Comparison of ENCODE assay signal across 8 cellular contexts in genomic region chr4:8409271-8410065, GRCh38. TPM values are rescaled to one million over a fixed set of nuclear protein-coding genes. Genes with fewer than 3 reads are reported as not detected.
DNase-seq lines count a peak whose midpoint lies in the region; ATAC-seq and TF ChIP-seq lines count a peak whose summit lies in the region.

No MANE protein-coding gene starts in this region.

- peak; percentile 89 for ATAC-seq in naive thymus-derived CD4-positive, alpha-beta T cell
- ATAC-seq in GM19395 (IDR thresholded peaks at IDR 0.05; ENCODE audit: unreplicated experiment) (no peak), HG03045 (IDR thresholded peaks at IDR 0.05; ENCODE audit: unreplicated experiment) (no peak)

- H4K20me1 ChIP-seq in BLaER1 treated with 17β-estradiol and CSF1 and Interleukin-3, amounts not matched to agents 10 nM and 100 nM = peaks cover 0 to 60% (median 20%) of the 10 kb centered on the region in 11 experiments; a peak in 13 of 22 replicates

- H3K36me3 Mint-ChIP-seq in naive thymus-derived CD4-positive, alpha-beta T cell = peaks cover 9 to 53% (median 15%) of the 10 kb centered on the region in 5 donors
- peaks cover 37% of the 10 kb centered on the region for H3K36me3 Mint-ChIP-seq in chondrocyte (ENCODE audit: low read depth)

- H3K9me3 ChIP-seq in BLaER1 treated with 17β-estradiol and CSF1 and Interleukin-3, amounts not matched to agents 10 nM and 100 nM (replicated peaks in 1 of 11) = peaks cover 7 to 19% (median 16%) of the 10 kb centered on the region in 11 experiments; a peak in 20 of 22 replicates
- no peaks in the 10 kb centered on the region for H3K9me3 ChIP-seq in naive thymus-derived CD4-positive, alpha-beta T cell (ENCODE audit: control insufficient read depth in 2 of 3, low read length in 3 of 3)

- POLR2A ChIA-PET in naive thymus-derived CD4-positive, alpha-beta T cell (lab: Charles Lee) = no interaction called here

- intact Hi-C loops in naive thymus-derived CD4-positive, alpha-beta T cell (cut with micrococcal nuclease) = no loop called here

- no peak overlapping the region for H3K9ac ChIP-seq in BLaER1 treated with 17β-estradiol and CSF1 and Interleukin-3, amounts not matched to agents 10 nM and 100 nM

- no peak overlapping the region for H3K27ac ChIP-seq in BLaER1 treated with 17β-estradiol and CSF1 and Interleukin-3, amounts not matched to agents 10 nM and 100 nM
- H3K27ac ChIP-seq in naive thymus-derived CD4-positive, alpha-beta T cell (ENCODE audit: low read depth, low read length) = no peak overlapping the region

- CTCF ChIA-PET in naive thymus-derived CD4-positive, alpha-beta T cell (lab: Charles Lee) = interaction anchor here (1.1 to 1.4 kb wide), 2 partner anchors 167 to 233 kb away, joined by 3 to 4 read pairs; no protein-coding TSS in a partner anchor

- H3K36me3 ChIP-seq in BLaER1 treated with 17β-estradiol and CSF1 and Interleukin-3, amounts not matched to agents 10 nM and 100 nM = peaks cover 25 to 59% (median 43%) of the 10 kb centered on the region in 11 experiments
- peaks cover 1 to 65% (median 7%) of the 10 kb centered on the region in 3 experiments for H3K36me3 ChIP-seq in naive thymus-derived CD4-positive, alpha-beta T cell (ENCODE audit: control insufficient read depth in 2 of 3, insufficient read depth in 3 of 3, low read length in 3 of 3)

- peaks cover 29 to 58% (median 53%) of the 10 kb centered on the region in 10 experiments for H3K4me1 ChIP-seq in BLaER1 treated with 17β-estradiol and CSF1 and Interleukin-3, amounts not matched to agents 10 nM and 100 nM
- H3K4me1 ChIP-seq in naive thymus-derived CD4-positive, alpha-beta T cell (ENCODE audit: control insufficient read depth in 2 of 2, insufficient read depth in 2 of 2, low read length in 2 of 2) = peaks cover 0 to 8% of the 10 kb centered on the region in 2 donors

- peak; percentile 77 for DNase-seq in NCI-H226
- peak; percentile 57 for DNase-seq in activated effector memory CD4-positive, alpha-beta T cell treated with Interleukin-2 at 50 U/mL for 16 hours
- DNase-seq in naive thymus-derived CD4-positive, alpha-beta T cell = peak in 1 of 9 donors; percentile 15
- no peak for DNase-seq in chondrocyte (ENCODE audit: low spot score)
- DNase-seq in OCI-M2 (lab: John Stamatoyannopoulos, UW; ENCODE audit: unreplicated experiment) = no peak

- H3K27me3 Mint-ChIP-seq in naive thymus-derived CD4-positive, alpha-beta T cell = no peaks in the 10 kb centered on the region
- no peaks in the 10 kb centered on the region for H3K27me3 Mint-ChIP-seq in chondrocyte (ENCODE audit: low read depth)

- TF ChIP-seq CTCF in chondrocyte (IDR thresholded peaks at IDR 0.05) = no peak

- H3K27me3 ChIP-seq in BLaER1 treated with 17β-estradiol and CSF1 and Interleukin-3, amounts not matched to agents 10 nM and 100 nM = no peaks in the 10 kb centered on the region
- H3K27me3 ChIP-seq in naive thymus-derived CD4-positive, alpha-beta T cell (ENCODE audit: control insufficient read depth in 2 of 2, insufficient read depth in 2 of 2, low read length in 2 of 2) = no peaks in the 10 kb centered on the region

- H3K4me1 Mint-ChIP-seq in naive thymus-derived CD4-positive, alpha-beta T cell = peaks cover 0 to 16% (median 5%) of the 10 kb centered on the region in 7 donors
- peaks cover 15% of the 10 kb centered on the region for H3K4me1 Mint-ChIP-seq in chondrocyte (ENCODE audit: low read depth)

- no peak overlapping the region for H3K4me3 ChIP-seq in BLaER1 treated with 17β-estradiol and CSF1 and Interleukin-3, amounts not matched to agents 10 nM and 100 nM
- no peak overlapping the region for H3K4me3 ChIP-seq in naive thymus-derived CD4-positive, alpha-beta T cell (ENCODE audit: low read length)

- H3K27ac Mint-ChIP-seq in naive thymus-derived CD4-positive, alpha-beta T cell = peak overlapping the region in 4 of 9 donors; percentile 5 to 78 (median 36)
- no peak overlapping the region for H3K27ac Mint-ChIP-seq in chondrocyte (ENCODE audit: unreplicated experiment)

- H3K9me3 Mint-ChIP-seq in naive thymus-derived CD4-positive, alpha-beta T cell = no peaks in the 10 kb centered on the region
- H3K9me3 Mint-ChIP-seq in chondrocyte (ENCODE audit: low read depth) = no peaks in the 10 kb centered on the region

- peak overlapping the region in 1 of 10 donors; percentile 15 for H3K4me3 Mint-ChIP-seq in naive thymus-derived CD4-positive, alpha-beta T cell
- no peak overlapping the region for H3K4me3 Mint-ChIP-seq in chondrocyte (ENCODE audit: unreplicated experiment)

- peak overlapping the region; percentile 72 to 91 (median 77) for H3K4me2 ChIP-seq in BLaER1 treated with 17β-estradiol and CSF1 and Interleukin-3, amounts not matched to agents 10 nM and 100 nM

RNA-seq across cellular contexts. Expression of gene ACOX3, which starts 31.1 kb away (rescaled TPM):
- total RNA-seq in naive thymus-derived CD4-positive, alpha-beta T cell = 10 to 100 TPM; 10.9 to 20.5 (median 14.8) TPM
- 10 to 100 TPM; 16.1 to 19.1 TPM for polyA plus RNA-seq in naive thymus-derived CD4-positive, alpha-beta T cell
- 34.8 to 51.6 TPM (median 44.0 TPM) in 3 replicates for total RNA-seq in chondrocyte

RNA-seq across cellular contexts. Expression of gene TRMT44, which starts 31.1 kb away (rescaled TPM):
- 10 to 100 TPM; 28.5 to 33.7 (median 29.6) TPM for total RNA-seq in naive thymus-derived CD4-positive, alpha-beta T cell
- polyA plus RNA-seq in naive thymus-derived CD4-positive, alpha-beta T cell = 10 to 100 TPM; 13.8 to 21.3 TPM
- 12.4 to 18.0 TPM (median 15.6 TPM) in 3 replicates for total RNA-seq in chondrocyte

Comparison
In these comparisons a context has a peak if more than half of its experiments do, and no peak if none do; other contexts are left out.
1. DNase-seq: peak in NCI-H226 (single experiment) and activated effector memory CD4-positive, alpha-beta T cell treated with Interleukin-2 at 50 U/mL for 16 hours (single experiment); none in chondrocyte (single experiment) and OCI-M2 (single experiment).